ENCODE assay signal across 2 cellular contexts in the genomic region with DNA sequence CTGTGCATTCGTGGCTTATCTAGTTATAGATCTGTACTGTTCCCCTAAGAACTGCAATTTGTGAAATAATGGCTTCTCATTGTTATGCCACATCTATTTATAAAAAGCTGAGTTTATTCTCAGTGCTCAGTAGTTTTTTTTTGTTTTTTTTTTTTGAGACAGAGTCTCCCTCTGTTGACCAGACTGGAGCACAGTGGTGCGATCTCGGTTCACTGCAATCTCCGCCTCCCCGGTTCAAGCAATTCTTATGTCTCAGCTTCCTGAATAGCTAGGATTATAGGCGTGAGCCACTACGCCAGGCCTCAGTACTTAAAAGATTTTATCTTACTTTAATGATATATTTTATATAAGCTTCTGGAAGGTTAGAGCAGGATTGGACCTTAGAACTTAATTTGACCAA.
TF ChIP-seq lines count a peak whose summit lies in the region.

No MANE protein-coding gene starts in this region.

TF ChIP-seq in HCT116, 20 proteins besides CTCF, POLR2A, EP300 and RAD21:
- TF ChIP-seq CBX3 (IDR thresholded peaks at IDR 0.05; ENCODE audit: low read depth) (no peak), EGR1 (IDR thresholded peaks at IDR 0.05; ENCODE audit: low read depth) (no peak), ZNF274 (IDR thresholded peaks at IDR 0.05; ENCODE audit: low read depth, low read length) (no peak), POLR2AphosphoS5 (IDR thresholded peaks at IDR 0.05; ENCODE audit: low read depth, low read length) (no peak), CEBPB (IDR thresholded peaks at IDR 0.05; ENCODE audit: low read depth) (no peak), EZH2phosphoT487 (IDR thresholded peaks at IDR 0.05; ENCODE audit: borderline replicate concordance) (no peak), SP1 (IDR thresholded peaks at IDR 0.05; ENCODE audit: low read depth) (no peak), FOSL1 (IDR thresholded peaks at IDR 0.05; ENCODE audit: low read depth) (no peak), ZFX (IDR thresholded peaks at IDR 0.05) (no peak), SRF (IDR thresholded peaks at IDR 0.05; ENCODE audit: low read depth) (no peak), ELF1 (IDR thresholded peaks at IDR 0.05; ENCODE audit: borderline replicate concordance, low read depth) (no peak), TCF7L2 (IDR thresholded peaks at IDR 0.05; ENCODE audit: borderline replicate concordance, extremely low read depth, insufficient read depth, insufficient read length) (no peak), SIN3A (IDR thresholded peaks at IDR 0.05; ENCODE audit: low read depth) (no peak), EZH2 (IDR thresholded peaks at IDR 0.05) (no peak), JUND (IDR thresholded peaks at IDR 0.05) (no peak), YY1 (IDR thresholded peaks at IDR 0.05; ENCODE audit: extremely low read depth, insufficient replicate concordance, low read depth, low read length) (no peak)
- TF ChIP-seq, protein P1, sequence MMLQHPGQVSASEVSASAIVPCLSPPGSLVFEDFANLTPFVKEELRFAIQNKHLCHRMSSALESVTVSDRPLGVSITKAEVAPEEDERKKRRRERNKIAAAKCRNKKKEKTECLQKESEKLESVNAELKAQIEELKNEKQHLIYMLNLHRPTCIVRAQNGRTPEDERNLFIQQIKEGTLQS (IDR thresholded peaks at IDR 0.05) = no peak
- TF ChIP-seq, protein P2, sequence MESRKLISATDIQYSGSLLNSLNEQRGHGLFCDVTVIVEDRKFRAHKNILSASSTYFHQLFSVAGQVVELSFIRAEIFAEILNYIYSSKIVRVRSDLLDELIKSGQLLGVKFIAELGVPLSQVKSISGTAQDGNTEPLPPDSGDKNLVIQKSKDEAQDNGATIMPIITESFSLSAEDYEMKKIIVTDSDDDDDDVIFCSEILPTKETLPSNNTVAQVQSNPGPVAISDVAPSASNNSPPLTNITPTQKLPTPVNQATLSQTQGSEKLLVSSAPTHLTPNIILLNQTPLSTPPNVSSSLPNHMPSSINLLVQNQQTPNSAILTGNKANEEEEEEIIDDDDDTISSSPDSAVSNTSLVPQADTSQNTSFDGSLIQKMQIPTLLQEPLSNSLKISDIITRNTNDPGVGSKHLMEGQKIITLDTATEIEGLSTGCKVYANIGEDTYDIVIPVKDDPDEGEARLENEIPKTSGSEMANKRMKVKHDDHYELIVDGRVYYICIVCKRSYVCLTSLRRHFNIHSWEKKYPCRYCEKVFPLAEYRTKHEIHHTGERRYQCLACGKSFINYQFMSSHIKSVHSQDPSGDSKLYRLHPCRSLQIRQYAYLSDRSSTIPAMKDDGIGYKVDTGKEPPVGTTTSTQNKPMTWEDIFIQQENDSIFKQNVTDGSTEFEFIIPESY (IDR thresholded peaks at IDR 0.05; ENCODE audit: extremely low read depth, insufficient replicate concordance, low read length) = no peak
- TF ChIP-seq, protein P3, sequence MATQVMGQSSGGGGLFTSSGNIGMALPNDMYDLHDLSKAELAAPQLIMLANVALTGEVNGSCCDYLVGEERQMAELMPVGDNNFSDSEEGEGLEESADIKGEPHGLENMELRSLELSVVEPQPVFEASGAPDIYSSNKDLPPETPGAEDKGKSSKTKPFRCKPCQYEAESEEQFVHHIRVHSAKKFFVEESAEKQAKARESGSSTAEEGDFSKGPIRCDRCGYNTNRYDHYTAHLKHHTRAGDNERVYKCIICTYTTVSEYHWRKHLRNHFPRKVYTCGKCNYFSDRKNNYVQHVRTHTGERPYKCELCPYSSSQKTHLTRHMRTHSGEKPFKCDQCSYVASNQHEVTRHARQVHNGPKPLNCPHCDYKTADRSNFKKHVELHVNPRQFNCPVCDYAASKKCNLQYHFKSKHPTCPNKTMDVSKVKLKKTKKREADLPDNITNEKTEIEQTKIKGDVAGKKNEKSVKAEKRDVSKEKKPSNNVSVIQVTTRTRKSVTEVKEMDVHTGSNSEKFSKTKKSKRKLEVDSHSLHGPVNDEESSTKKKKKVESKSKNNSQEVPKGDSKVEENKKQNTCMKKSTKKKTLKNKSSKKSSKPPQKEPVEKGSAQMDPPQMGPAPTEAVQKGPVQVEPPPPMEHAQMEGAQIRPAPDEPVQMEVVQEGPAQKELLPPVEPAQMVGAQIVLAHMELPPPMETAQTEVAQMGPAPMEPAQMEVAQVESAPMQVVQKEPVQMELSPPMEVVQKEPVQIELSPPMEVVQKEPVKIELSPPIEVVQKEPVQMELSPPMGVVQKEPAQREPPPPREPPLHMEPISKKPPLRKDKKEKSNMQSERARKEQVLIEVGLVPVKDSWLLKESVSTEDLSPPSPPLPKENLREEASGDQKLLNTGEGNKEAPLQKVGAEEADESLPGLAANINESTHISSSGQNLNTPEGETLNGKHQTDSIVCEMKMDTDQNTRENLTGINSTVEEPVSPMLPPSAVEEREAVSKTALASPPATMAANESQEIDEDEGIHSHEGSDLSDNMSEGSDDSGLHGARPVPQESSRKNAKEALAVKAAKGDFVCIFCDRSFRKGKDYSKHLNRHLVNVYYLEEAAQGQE (IDR thresholded peaks at IDR 0.05; ENCODE audit: low read depth) = no peak
- TF ChIP-seq, protein P4, sequence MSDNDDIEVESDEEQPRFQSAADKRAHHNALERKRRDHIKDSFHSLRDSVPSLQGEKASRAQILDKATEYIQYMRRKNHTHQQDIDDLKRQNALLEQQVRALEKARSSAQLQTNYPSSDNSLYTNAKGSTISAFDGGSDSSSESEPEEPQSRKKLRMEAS (IDR thresholded peaks at IDR 0.05) = no peak

TF ChIP-seq in endothelial cell of umbilical vein, 7 proteins besides CTCF, POLR2A, EP300 and RAD21:
- TF ChIP-seq POLR2AphosphoS5 (IDR thresholded peaks at IDR 0.05; ENCODE audit: insufficient read depth, low read depth, low read length) (no peak), MYC (IDR thresholded peaks at IDR 0.05; ENCODE audit: low read depth, low read length) (no peak), EZH2 (IDR thresholded peaks at IDR 0.05; ENCODE audit: borderline replicate concordance, low read depth, low read length, severe bottlenecking) (no peak), JUN (IDR thresholded peaks at IDR 0.05; ENCODE audit: borderline replicate concordance, insufficient read depth, insufficient read length, low read depth) (no peak), FOS (IDR thresholded peaks at IDR 0.05; ENCODE audit: borderline replicate concordance, insufficient read depth, low read length) (no peak), GATA2 (IDR thresholded peaks at IDR 0.05; ENCODE audit: insufficient read depth, insufficient read length, low read depth, low read length) (no peak)
- TF ChIP-seq, protein P4 (IDR thresholded peaks at IDR 0.05; ENCODE audit: insufficient read depth, insufficient read length) = no peak
